16 cellular contexts compared by ENCODE assay signal in genomic region chr10:127450644-127451043, GRCh38.
DNase-seq lines count a peak whose midpoint lies in the region; ATAC-seq and TF ChIP-seq lines count a peak whose summit lies in the region.
"Had no signal": no experiment of that assay in that cellular context is flagged by ENCODE, and none has a peak within 500 bp of the region (broad histone marks: within the 10 kb centered on the region; RNA-seq: fewer than 3 reads in every experiment).

No MANE protein-coding gene starts in this region.

- TF ChIP-seq POLR2A in upper lobe of left lung (IDR thresholded peaks at IDR 0.05) = no peak

- no peak for TF ChIP-seq EP300 in upper lobe of left lung (IDR thresholded peaks at IDR 0.05)

- intact Hi-C loops in left colon (cut with DNase I, micrococcal nuclease) (no loop called here), left ventricle myocardium inferior (cut with micrococcal nuclease) (no loop called here)

- H3K27ac ChIP-seq in upper lobe of left lung (no peak overlapping the region), left ventricle myocardium inferior (replicated peaks) (no peak overlapping the region)
- H3K27ac ChIP-seq: SJCRH30 had no signal

- TF ChIP-seq CTCF in upper lobe of left lung (IDR thresholded peaks at IDR 0.05) (no peak), left ventricle myocardium inferior (IDR thresholded peaks at IDR 0.05; ENCODE audit: borderline replicate concordance) (no peak)

- no peak overlapping the region for H3K4me3 ChIP-seq in upper lobe of left lung
- H3K4me3 ChIP-seq in left ventricle myocardium inferior = no peak overlapping the region
- H3K4me3 ChIP-seq: SJCRH30 had no signal

- H3K36me3 ChIP-seq in upper lobe of left lung = peaks cover 0 to 55% (median 17%) of the 10 kb centered on the region in 4 donors
- H3K36me3 ChIP-seq in left ventricle myocardium inferior = peaks cover 59% of the 10 kb centered on the region
- H3K36me3 ChIP-seq: BE2C had no signal

- H3K9me3 ChIP-seq in upper lobe of left lung (no peaks in the 10 kb centered on the region), left ventricle myocardium inferior (replicated peaks) (no peaks in the 10 kb centered on the region)
- H3K9me3 ChIP-seq: BE2C, SJCRH30 had no signal

- H3K4me1 ChIP-seq in upper lobe of left lung (peaks cover 0 to 2% (median 0%) of the 10 kb centered on the region in 4 donors), left ventricle myocardium inferior (no peaks in the 10 kb centered on the region)
- H3K4me1 ChIP-seq: BE2C, SJCRH30 had no signal

- peak; percentile 55 for DNase-seq in NCI-H748 (lab: John Stamatoyannopoulos, UW; ENCODE audit: unreplicated experiment)
- no peak for DNase-seq in NCI-H748 treated with DMSO at 0.1 percent for 48 hours (lab: John Stamatoyannopoulos, UW)
- DNase-seq in NCI-H2029 (lab: John Stamatoyannopoulos, UW) = peak; percentile 39
- peak in 1 of 2 donors; percentile 9 for DNase-seq in left colon
- peak in 1 of 2 donors; percentile 66 for DNase-seq in upper lobe of left lung
- no peak for DNase-seq in activated T-cell treated with anti-CD3 and anti-CD28 coated beads for 4 hours
- DNase-seq in left ventricle myocardium inferior = no peak
- DNase-seq: BE2C, KG1, NCI-H1694, NCI-H226, NCI-H526 treated with DMSO at 0.1 percent for 48 hours, SJCRH30, T-helper 1 cell had no signal

- WGBS in upper lobe of left lung, 2 donors = 56 to 60% methylated on average over 4 of the region's 4 CpGs

- peak; percentile 65 for ATAC-seq in left colon
- ATAC-seq in upper lobe of left lung (ENCODE audit: low FRiP score in 2 of 2) = peak; percentile 34 to 80
- ATAC-seq in GM18907 (IDR thresholded peaks at IDR 0.05; ENCODE audit: unreplicated experiment) = no peak
- ATAC-seq: Panc1 had no signal

- H3K27me3 ChIP-seq in upper lobe of left lung (no peaks in the 10 kb centered on the region), left ventricle myocardium inferior (ENCODE audit: low read depth) (no peaks in the 10 kb centered on the region)
- H3K27me3 ChIP-seq: BE2C, SJCRH30 had no signal

Comparison
In these comparisons a context has a peak if more than half of its experiments do, and no peak if none do; other contexts are left out.
1. DNase-seq: peak in NCI-H748 (single experiment) and NCI-H2029 (single experiment); none in NCI-H748 treated with DMSO at 0.1 percent for 48 hours (single experiment), activated T-cell treated with anti-CD3 and anti-CD28 coated beads for 4 hours (single experiment) and left ventricle myocardium inferior (single experiment).